ENCODE assay signal across 19 cellular contexts in the genomic region with DNA sequence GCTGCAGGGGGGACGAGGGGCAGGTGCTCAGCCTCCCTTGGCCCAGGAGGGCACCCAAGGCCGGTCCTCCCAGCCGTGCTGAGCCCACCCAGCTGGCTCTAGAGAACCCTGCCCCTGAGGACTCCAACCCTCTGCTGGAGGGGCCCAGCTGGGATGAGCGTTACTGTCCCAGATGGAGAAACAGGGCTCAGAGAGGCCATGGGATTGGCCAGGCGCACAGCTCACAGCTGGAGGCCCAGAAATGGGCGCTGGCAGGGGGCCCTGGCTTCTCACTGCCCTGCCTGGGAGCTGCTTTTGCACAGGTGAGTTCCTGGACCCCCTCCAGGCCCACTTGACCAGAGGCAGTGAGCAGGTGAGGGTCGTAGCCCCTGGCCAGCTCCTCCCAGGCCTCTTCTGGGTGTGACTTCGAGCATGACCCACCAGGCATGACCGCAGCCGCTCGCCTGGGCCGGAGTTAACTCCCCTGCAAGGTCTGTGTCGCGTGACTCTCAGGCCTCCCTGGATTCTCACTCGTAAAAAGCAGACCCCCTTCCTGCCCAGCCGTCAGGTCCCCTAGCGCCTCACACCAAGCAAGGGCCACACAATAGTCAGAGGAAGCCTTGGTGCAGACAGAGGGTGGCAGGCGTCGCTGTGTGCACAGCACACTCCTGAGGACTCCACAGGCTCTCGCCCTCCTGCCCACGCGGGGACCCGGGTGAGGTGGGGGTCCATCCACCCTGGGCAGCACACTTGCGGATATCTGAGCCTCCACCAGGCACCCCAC. TPM values are rescaled to one million over a fixed set of nuclear protein-coding genes. Genes with fewer than 3 reads are reported as not detected.
DNase-seq lines count a peak whose midpoint lies in the region; ATAC-seq, FAIRE-seq and TF ChIP-seq lines count a peak whose summit lies in the region.
"Had no signal": no experiment of that assay in that cellular context is flagged by ENCODE, and none has a peak within 500 bp of the region (broad histone marks: within the 10 kb centered on the region; RNA-seq: fewer than 3 reads in every experiment).

No MANE protein-coding gene starts in this region.

- 83 to 96% (median 84%) methylated on average over 15 to 24 of the region's 24 CpGs for WGBS in spleen, 5 donors

- H3K4me1 Mint-ChIP-seq in Caco-2 (ENCODE audit: low read depth, unreplicated experiment): no peaks in the 10 kb centered on the region

- FAIRE-seq in kidney (lab: Jason Lieb, UNC): no peak
- FAIRE-seq: H1 had no signal

- H3K36me3 Mint-ChIP-seq in Caco-2 (ENCODE audit: insufficient read depth, unreplicated experiment): no peaks in the 10 kb centered on the region
- H3K36me3 Mint-ChIP-seq: CD14-positive monocyte had no signal

- H3K4me3 ChIP-seq in kidney (ENCODE audit: low read length in 2 of 2): no peak overlapping the region
- H3K4me3 ChIP-seq in spleen: no peak overlapping the region
- H3K4me3 ChIP-seq in Caco-2 (ENCODE audit: low read depth, low read length): no peak overlapping the region

- H3K4me3 Mint-ChIP-seq in Caco-2 (ENCODE audit: unreplicated experiment): no peak overlapping the region
- H3K4me3 Mint-ChIP-seq: CD14-positive monocyte had no signal

- no peak for TF ChIP-seq POLR2A in spleen (IDR thresholded peaks at IDR 0.05)

- ATAC-seq in Right ventricle myocardium superior (ENCODE audit: poor library complexity) (no peak), left ventricle myocardium superior (no peak)

- CTCF ChIA-PET in Caco-2 (lab: Charles Lee): interaction anchor here (1.1 kb wide), 1 partner anchor 39 kb away, joined by 3 read pairs; no protein-coding TSS in a partner anchor

- H3K27ac Mint-ChIP-seq in Caco-2 (ENCODE audit: unreplicated experiment): no peak overlapping the region
- H3K27ac Mint-ChIP-seq: CD14-positive monocyte had no signal

- no peaks in the 10 kb centered on the region for H3K27me3 Mint-ChIP-seq in Caco-2 (ENCODE audit: insufficient read depth, unreplicated experiment)

- no peaks in the 10 kb centered on the region for H3K4me1 ChIP-seq in kidney (ENCODE audit: control insufficient read depth in 1 of 2, insufficient read depth in 1 of 2, low read depth in 1 of 2, low read length in 2 of 2)
- peaks cover 0 to 30% (median 13%) of the 10 kb centered on the region in 6 donors for H3K4me1 ChIP-seq in spleen
- peaks cover 3% of the 10 kb centered on the region; the same call in 1 of the 2 replicates for H3K4me1 ChIP-seq in Caco-2

- DNase-seq in Right ventricle myocardium superior (peak; percentile 33), left ventricle myocardium superior (no peak), kidney (peak; percentile 53), spleen (peak; percentile 72), SW 1271 (lab: John Stamatoyannopoulos, UW) (no peak), UCSD-AML1 (lab: John Stamatoyannopoulos, UW; ENCODE audit: unreplicated experiment) (no peak), Caco-2 (no peak)
- DNase-seq: DMS 273 treated with DMSO at 0.1 percent for 48 hours, DND-41, NCI-H1092 treated with DMSO at 0.1 percent for 48 hours, NCI-H2081, NCI-H510A, NCI-H748 treated with DMSO at 0.1 percent for 48 hours, SIG-M5 had no signal

- no peaks in the 10 kb centered on the region for H3K9me3 ChIP-seq in kidney (ENCODE audit: control insufficient read depth in 1 of 2, low read length in 2 of 2)
- H3K9me3 ChIP-seq in spleen: no peaks in the 10 kb centered on the region
- no peaks in the 10 kb centered on the region for H3K9me3 ChIP-seq in Caco-2

- POLR2A ChIA-PET in Caco-2 (lab: Charles Lee): no interaction called here

- H3K27me3 ChIP-seq in spleen (replicated peaks in 1 of 7): peaks cover 0 to 75% (median 29%) of the 10 kb centered on the region in 7 donors
- no peaks in the 10 kb centered on the region for H3K27me3 ChIP-seq in Caco-2 (replicated peaks; ENCODE audit: control insufficient read depth, insufficient read depth, low read length)

- H3K9ac ChIP-seq in kidney (ENCODE audit: low read length in 2 of 2): no peak overlapping the region

- no peak overlapping the region for H3K27ac ChIP-seq in kidney (ENCODE audit: low read depth in 2 of 2, low read length in 2 of 2)
- H3K27ac ChIP-seq in spleen: no peak overlapping the region

- no TSS peak for BruUV-seq in Caco-2 (replicated peaks; lab: Mats Ljungman, UMichigan)

- H3K36me3 ChIP-seq in kidney (ENCODE audit: control insufficient read depth in 1 of 2, insufficient read depth in 2 of 2, low read length in 2 of 2): no peaks in the 10 kb centered on the region
- H3K36me3 ChIP-seq in spleen: no peaks in the 10 kb centered on the region
- H3K36me3 ChIP-seq in Caco-2 (ENCODE audit: control insufficient read depth, insufficient read depth, low read length): no peaks in the 10 kb centered on the region

- intact Hi-C loops in Right ventricle myocardium superior (cut with DNase I): loop anchor here (10.0 kb wide), 1 partner anchor 257 kb away; no protein-coding TSS in a partner anchor
- intact Hi-C loops in left ventricle myocardium superior (cut with micrococcal nuclease): loop anchor here (10.0 kb wide), 1 partner anchor 107 kb away; no protein-coding TSS in a partner anchor
- intact Hi-C loops in kidney (cut with DNase I): loop anchor here (5.0 kb wide), 1 partner anchor 105 kb away; no protein-coding TSS in a partner anchor
- intact Hi-C loops in spleen (cut with DNase I; ENCODE audit: low total_unique reads): loop anchor here (5.0 kb wide), 1 partner anchor 265 kb away; no protein-coding TSS in a partner anchor
- intact Hi-C loops in Caco-2 (cut with micrococcal nuclease; ENCODE audit: unreplicated experiment): loop anchor here (5.0 to 10.0 kb wide), 2 partner anchors 47 to 265 kb away; no protein-coding TSS in a partner anchor

- no peaks in the 10 kb centered on the region for H3K9me3 Mint-ChIP-seq in Caco-2 (ENCODE audit: unreplicated experiment)

- TF ChIP-seq CTCF in kidney (IDR thresholded peaks at IDR 0.05; ENCODE audit: borderline replicate concordance, extremely low read depth, insufficient read depth) (no peak), spleen (IDR thresholded peaks at IDR 0.05 in 8 of 11, conservative IDR thresholded peaks at IDR 0.05 in 3 of 11) (no peak), Caco-2 (IDR thresholded peaks at IDR 0.05; ENCODE audit: insufficient read depth in 1 of 2, low read depth in 1 of 2, low read length in 1 of 2, severe bottlenecking in 1 of 2, unreplicated experiment in 1 of 2) (no peak)

RNA-seq across cellular contexts. Expression of a gene that starts 19.7 kb away (rescaled TPM):
- total RNA-seq in Right ventricle myocardium superior (not detected), left ventricle myocardium superior (not detected), kidney (0.16 TPM), spleen (1 to 10 TPM in 2 of 7 donors, under 1 TPM in 5; 0.23 to 1.9 (median 0.94) TPM), Caco-2 (2022) (not detected in 2 replicates)
- polyA plus RNA-seq in kidney (ENCODE audit: insufficient read depth, low read depth, low replicate concordance) (not detected), spleen (1 to 10 TPM in 1 of 3 donors, under 1 TPM in 2; 0.21 to 1.2 (median 0.33) TPM)
- total RNA-seq: A673, G401, RPMI7951 had no signal
- polyA plus RNA-seq: CD14-positive monocyte had no signal

RNA-seq across cellular contexts. Expression of a gene that starts 25.8 kb away (rescaled TPM):
- total RNA-seq in Right ventricle myocardium superior (not detected), left ventricle myocardium superior (not detected), kidney (not detected), spleen (not detected), Caco-2 (2022) (not detected in 2 replicates)
- polyA plus RNA-seq in kidney (ENCODE audit: insufficient read depth, low read depth, low replicate concordance) (not detected), spleen (not detected)
- total RNA-seq: A673, G401, H1, RPMI7951 had no signal
- polyA plus RNA-seq: CD14-positive monocyte, H1 had no signal

RNA-seq across cellular contexts. Expression of a gene that starts 52.9 kb away (rescaled TPM):
- total RNA-seq in Right ventricle myocardium superior: 0.46 TPM
- total RNA-seq in left ventricle myocardium superior: 0.10 TPM
- total RNA-seq in kidney: 0.28 TPM
- not detected for polyA plus RNA-seq in kidney (ENCODE audit: insufficient read depth, low read depth, low replicate concordance)
- total RNA-seq in spleen: 1 to 10 TPM; 1.2 to 4.4 (median 1.9) TPM
- under 1 TPM; 0.17 to 0.74 (median 0.39) TPM for polyA plus RNA-seq in spleen
- total RNA-seq in Caco-2 (2022): 0.14 TPM in 1 of 2 replicates, not detected in the other
- total RNA-seq: G401, H1, RPMI7951 had no signal

RNA-seq across cellular contexts. Expression of a gene that starts 57.5 kb away (rescaled TPM):
- total RNA-seq in Right ventricle myocardium superior (not detected), left ventricle myocardium superior (0.22 TPM), kidney (0.38 TPM), spleen (under 1 TPM in 2 of 7 donors, not detected in 5; 0.10 to 0.37 TPM), Caco-2 (2022) (0.30 TPM in 1 of 2 replicates, not detected in the other)
- polyA plus RNA-seq in kidney (ENCODE audit: insufficient read depth, low read depth, low replicate concordance) (0.62 TPM), spleen (under 1 TPM in 1 of 3 donors, not detected in 2; 0.15 TPM)
- total RNA-seq: A673, G401, H1, RPMI7951 had no signal

Comparison
In these comparisons a context has a peak if more than half of its experiments do, and no peak if none do; other contexts are left out.
1. DNase-seq: peak in Right ventricle myocardium superior (single experiment), kidney (single experiment) and spleen (single experiment); none in left ventricle myocardium superior (single experiment), SW 1271 (0 of 2), UCSD-AML1 (single experiment) and Caco-2 (0 of 2).